8 cellular contexts compared by ENCODE assay signal in genomic region chr3:197711973-197712707, GRCh38. TPM values are rescaled to one million over a fixed set of nuclear protein-coding genes. Genes with fewer than 3 reads are reported as not detected.
DNase-seq lines count a peak whose midpoint lies in the region; ATAC-seq, FAIRE-seq and TF ChIP-seq lines count a peak whose summit lies in the region.

No MANE protein-coding gene starts in this region.

- intact Hi-C loops in dendritic cell treated with granulocyte-macrophage colony-stimulating factor and Interleukin-4, amounts not matched to agents 40 ng/mL and 50 ng/mL, for 4 days (cut with micrococcal nuclease), result loop anchor here (1.0 kb wide), 1 partner anchor 24 kb away; the partner anchor contains the start of gene RUBCN
- intact Hi-C loops in HepG2 (cut with micrococcal nuclease; ENCODE audit: unreplicated experiment), result no loop called here

- H3K27ac Mint-ChIP-seq in activated CD4-positive, alpha-beta T cell treated with anti-CD3 and anti-CD28 coated beads, Interleukin-2, amount 10 ng/mL, durations not matched to agents 7 days and 5 days, result peak overlapping the region; percentile 99
- H3K27ac Mint-ChIP-seq in dendritic cell treated with granulocyte-macrophage colony-stimulating factor and Interleukin-4, amounts not matched to agents 40 ng/mL and 50 ng/mL, for 4 days, result peak overlapping the region; percentile 52

- TF ChIP-seq POLR2A in GM12891 (IDR thresholded peaks at IDR 0.05; ENCODE audit: low read depth, low read length), result no peak; the same call in none of the 2 replicates
- no peak for TF ChIP-seq POLR2A in HepG2 (IDR thresholded peaks at IDR 0.05; ENCODE audit: insufficient read depth in 1 of 2, low read depth in 2 of 2, low read length in 2 of 2)

- no peak overlapping the region for H3K4me2 ChIP-seq in HepG2 (ENCODE audit: low read depth, low read length)

- H3K4me1 Mint-ChIP-seq in activated CD4-positive, alpha-beta T cell treated with anti-CD3 and anti-CD28 coated beads, Interleukin-2, amount 10 ng/mL, durations not matched to agents 7 days and 5 days, result peaks cover 38% of the 10 kb centered on the region
- H3K4me1 Mint-ChIP-seq in dendritic cell treated with granulocyte-macrophage colony-stimulating factor and Interleukin-4, amounts not matched to agents 40 ng/mL and 50 ng/mL, for 4 days (ENCODE audit: low read depth), result peaks cover 49% of the 10 kb centered on the region

- H3K79me2 ChIP-seq in HepG2 (ENCODE audit: insufficient read depth, low read length), result no peaks in the 10 kb centered on the region

- ATAC-seq in HG02642 (IDR thresholded peaks at IDR 0.05; ENCODE audit: poor library complexity, unreplicated experiment) (peak; percentile 89), HepG2 (no peak)

- peak; percentile 94 for FAIRE-seq in GM12891 (lab: Jason Lieb, UNC)
- FAIRE-seq in HepG2 (lab: Jason Lieb, UNC), result no peak

- H3K36me3 Mint-ChIP-seq in activated CD4-positive, alpha-beta T cell treated with anti-CD3 and anti-CD28 coated beads, Interleukin-2, amount 10 ng/mL, durations not matched to agents 7 days and 5 days (ENCODE audit: low read depth), result peaks cover 33% of the 10 kb centered on the region
- peaks cover 46% of the 10 kb centered on the region for H3K36me3 Mint-ChIP-seq in dendritic cell treated with granulocyte-macrophage colony-stimulating factor and Interleukin-4, amounts not matched to agents 40 ng/mL and 50 ng/mL, for 4 days (ENCODE audit: low read depth)

- 89% methylated on average over 9 of the region's 9 CpGs for WGBS in HepG2 (ENCODE audit: low lambda C conversion rate)

- no peaks in the 10 kb centered on the region for H3K9me3 ChIP-seq in HepG2 (ENCODE audit: low read length)

- no peak overlapping the region for H2AFZ ChIP-seq in HepG2 (ENCODE audit: low read length)

- POLR2A ChIA-PET in activated CD4-positive, alpha-beta T cell treated with anti-CD3 and anti-CD28 coated beads, Interleukin-2, amount 10 ng/mL, durations not matched to agents 7 days and 5 days (lab: Charles Lee), result interaction anchor here (0.6 to 1.0 kb wide), 2 partner anchors 82 to 84 kb away, joined by 3 to 4 read pairs; no protein-coding TSS in a partner anchor
- POLR2A ChIA-PET in HepG2 (lab: Yijun Ruan, JAX), result no interaction called here

- H3K36me3 ChIP-seq in HepG2 (replicated peaks in 1 of 2; ENCODE audit: control insufficient read depth in 1 of 2, insufficient read depth in 2 of 2, low read length in 2 of 2), result 0 out of 5 replicates have a peak, but pooled peaks cover 1 to 7% of the 10 kb centered on the region in 2 experiments

- CTCF ChIA-PET in activated CD4-positive, alpha-beta T cell treated with anti-CD3 and anti-CD28 coated beads, Interleukin-2, amount 10 ng/mL, durations not matched to agents 7 days and 5 days (lab: Charles Lee), result interaction anchor here (1.0 to 2.1 kb wide), 7 partner anchors 9 to 114 kb away, joined by 3 to 5 read pairs (median 3); no protein-coding TSS in a partner anchor
- CTCF ChIA-PET in HepG2 (lab: Yijun Ruan, JAX; ENCODE audit: low intra/inter-chr PET ratio, low total read pairs), result no interaction called here

- H3K27me3 Mint-ChIP-seq in activated CD4-positive, alpha-beta T cell treated with anti-CD3 and anti-CD28 coated beads, Interleukin-2, amount 10 ng/mL, durations not matched to agents 7 days and 5 days, result no peaks in the 10 kb centered on the region
- no peaks in the 10 kb centered on the region for H3K27me3 Mint-ChIP-seq in dendritic cell treated with granulocyte-macrophage colony-stimulating factor and Interleukin-4, amounts not matched to agents 40 ng/mL and 50 ng/mL, for 4 days

- TF ChIP-seq CTCF in HepG2 (CRISPR knock-in tag; IDR thresholded peaks at IDR 0.05), result no peak

- H3K4me1 ChIP-seq in HepG2 (ENCODE audit: insufficient read depth, low read length), result no peaks in the 10 kb centered on the region

- no peak overlapping the region for H3K27ac ChIP-seq in HepG2 (ENCODE audit: extremely low read length, insufficient read depth, low read length)

- H3K9ac ChIP-seq in HepG2 (ENCODE audit: insufficient read depth, low read depth, low read length), result no peak overlapping the region

- BruUV-seq in HepG2 (replicated peaks; lab: Mats Ljungman, UMichigan), result no TSS peak

- no peak for TF ChIP-seq RAD21 in HepG2 (CRISPR knock-in tag; IDR thresholded peaks at IDR 0.05)

- in situ Hi-C loops in HepG2 (cut with HindIII; ENCODE audit: extremely low pct_ligation_motif_present, low pct_unique_long_range_greater_than_20kb), result no loop called here

- no peaks in the 10 kb centered on the region for H3K27me3 ChIP-seq in HepG2 (ENCODE audit: control insufficient read depth in 1 of 2, insufficient read depth in 2 of 2, low read length in 2 of 2)

- H4K20me1 ChIP-seq in HepG2 (ENCODE audit: insufficient read depth, low read length), result no peaks in the 10 kb centered on the region

- H3K4me3 Mint-ChIP-seq in activated CD4-positive, alpha-beta T cell treated with anti-CD3 and anti-CD28 coated beads, Interleukin-2, amount 10 ng/mL, durations not matched to agents 7 days and 5 days, result peak overlapping the region; percentile 74
- H3K4me3 Mint-ChIP-seq in dendritic cell treated with granulocyte-macrophage colony-stimulating factor and Interleukin-4, amounts not matched to agents 40 ng/mL and 50 ng/mL, for 4 days, result peak overlapping the region; percentile 53

- H3K4me3 ChIP-seq in HepG2 (replicated peaks in 1 of 3; ENCODE audit: insufficient read depth in 1 of 3, low read depth in 2 of 3, low read length in 3 of 3), result no peak overlapping the region

- TF ChIP-seq EP300 in HepG2 (IDR thresholded peaks at IDR 0.05; ENCODE audit: low read depth in 2 of 2, low read length in 2 of 2) (no peak), HepG2 (CRISPR knock-in tag; IDR thresholded peaks at IDR 0.05; ENCODE audit: borderline replicate concordance) (no peak)

- no peaks in the 10 kb centered on the region for H3K9me3 Mint-ChIP-seq in activated CD4-positive, alpha-beta T cell treated with anti-CD3 and anti-CD28 coated beads, Interleukin-2, amount 10 ng/mL, durations not matched to agents 7 days and 5 days
- H3K9me3 Mint-ChIP-seq in dendritic cell treated with granulocyte-macrophage colony-stimulating factor and Interleukin-4, amounts not matched to agents 40 ng/mL and 50 ng/mL, for 4 days, result no peaks in the 10 kb centered on the region

- DNase-seq in GM12891 (ENCODE audit: insufficient read length, low spot score) (no peak), NCI-H2107 (lab: John Stamatoyannopoulos, UW) (peak; percentile 71), HepG2 (ENCODE audit: low spot score) (peak; percentile 28), NCI-H1930 (lab: John Stamatoyannopoulos, UW) (no peak)
- DNase-seq in activated CD4-positive, alpha-beta T cell treated with anti-CD3 and anti-CD28 coated beads, Interleukin-2, amount 10 ng/mL, durations not matched to agents 7 days and 5 days, result peak; percentile 91
- DNase-seq in stimulated activated CD4-positive, alpha-beta T cell treated with anti-CD3 and anti-CD28 coated beads, Interleukin-2, amount 100 ng/mL, for 4 hours (ENCODE audit: low read depth), result peak; percentile 86

RNA-seq across cellular contexts. Expression of gene RUBCN, which starts 24.6 kb away (rescaled TPM):
- polyA plus RNA-seq in GM12891 (2012; ENCODE audit: low read depth, missing spikeins), result 29.4 TPM
- 10 to 100 TPM; 43.3 to 44.5 TPM for total RNA-seq in activated CD4-positive, alpha-beta T cell treated with anti-CD3 and anti-CD28 coated beads, Interleukin-2, amount 10 ng/mL, durations not matched to agents 7 days and 5 days
- total RNA-seq in HepG2 (2016; rRNA removed; fragmentation: Illumina TruSeq; extraction: Trizol), result 4.8 and 5.2 TPM in 2 replicates
- total RNA-seq in HepG2 (2016; cell fraction: cytosol; rRNA removed; fragmentation: Illumina TruSeq; extraction: Trizol; ENCODE audit: low read depth), result 1.7 and 2.2 TPM in 2 replicates
- 4.4 and 6.1 TPM in 2 replicates for total RNA-seq in HepG2 (2016; cell fraction: insoluble cytoplasmic fraction; rRNA removed; fragmentation: Illumina TruSeq; extraction: Trizol)
- 3.9 and 4.0 TPM in 2 replicates for total RNA-seq in HepG2 (2016; cell fraction: membrane; rRNA removed; fragmentation: Illumina TruSeq; extraction: Trizol)
- total RNA-seq in HepG2 (2016; cell fraction: nucleus; rRNA removed; fragmentation: Illumina TruSeq; extraction: Trizol), result 5.3 and 5.7 TPM in 2 replicates
- polyA plus RNA-seq in HepG2 (2011; rRNA removed), result 6.5 and 8.1 TPM in 2 replicates
- polyA plus RNA-seq in HepG2 (2011; cell fraction: cytosol; rRNA removed), result 2.9 and 3.5 TPM in 2 replicates
- 16.7 and 22.2 TPM in 2 replicates for polyA plus RNA-seq in HepG2 (2011; cell fraction: nucleus; rRNA removed)
- 3.4 and 4.4 TPM in 2 replicates for polyA plus RNA-seq in HepG2 (2012)
- polyA plus RNA-seq in HepG2 (2016; cell fraction: cytosol; fragmentation: Illumina TruSeq; extraction: Trizol; ENCODE audit: low read depth), result 0.63 and 0.68 TPM in 2 replicates
- polyA plus RNA-seq in HepG2 (2016; cell fraction: insoluble cytoplasmic fraction; fragmentation: Illumina TruSeq; extraction: Trizol; ENCODE audit: low read depth), result 3.2 and 4.5 TPM in 2 replicates
- 1.2 and 1.3 TPM in 2 replicates for polyA plus RNA-seq in HepG2 (2016; cell fraction: membrane; fragmentation: Illumina TruSeq; extraction: Trizol; ENCODE audit: low read depth)
- 13.0 and 13.9 TPM in 2 replicates for polyA plus RNA-seq in HepG2 (2016; cell fraction: nucleus; fragmentation: Illumina TruSeq; extraction: Trizol; ENCODE audit: insufficient read depth, low read depth)
- 10.1 and 33.6 TPM in 2 replicates for polyA minus RNA-seq in HepG2 (2011; rRNA and poly(A)+ RNA removed; ENCODE audit: low replicate concordance)
- polyA minus RNA-seq in HepG2 (2011; cell fraction: cytosol; rRNA and poly(A)+ RNA removed), result 4.4 and 5.1 TPM in 2 replicates
- polyA minus RNA-seq in HepG2 (2011; cell fraction: nucleus; rRNA and poly(A)+ RNA removed), result 10.8 and 14.2 TPM in 2 replicates

RNA-seq across cellular contexts. Expression of gene FYTTD1, which starts 37.5 kb away (rescaled TPM):
- polyA plus RNA-seq in GM12891 (2012; ENCODE audit: low read depth, missing spikeins), result 34.1 TPM
- total RNA-seq in activated CD4-positive, alpha-beta T cell treated with anti-CD3 and anti-CD28 coated beads, Interleukin-2, amount 10 ng/mL, durations not matched to agents 7 days and 5 days, result 10 to 100 TPM; 35.7 to 38.8 TPM
- total RNA-seq in HepG2 (2016; rRNA removed; fragmentation: Illumina TruSeq; extraction: Trizol), result 28.8 and 51.6 TPM in 2 replicates
- total RNA-seq in HepG2 (2016; cell fraction: cytosol; rRNA removed; fragmentation: Illumina TruSeq; extraction: Trizol; ENCODE audit: low read depth), result 5.3 and 5.6 TPM in 2 replicates
- total RNA-seq in HepG2 (2016; cell fraction: insoluble cytoplasmic fraction; rRNA removed; fragmentation: Illumina TruSeq; extraction: Trizol), result 28.6 and 50.2 TPM in 2 replicates
- 12.7 and 14.5 TPM in 2 replicates for total RNA-seq in HepG2 (2016; cell fraction: membrane; rRNA removed; fragmentation: Illumina TruSeq; extraction: Trizol)
- 12.1 and 14.7 TPM in 2 replicates for total RNA-seq in HepG2 (2016; cell fraction: nucleus; rRNA removed; fragmentation: Illumina TruSeq; extraction: Trizol)
- polyA plus RNA-seq in HepG2 (2011; rRNA removed), result 6.5 and 6.9 TPM in 2 replicates
- polyA plus RNA-seq in HepG2 (2011; cell fraction: cytosol; rRNA removed), result 4.9 and 5.6 TPM in 2 replicates
- polyA plus RNA-seq in HepG2 (2011; cell fraction: nucleus; rRNA removed), result 2.6 and 3.5 TPM in 2 replicates
- polyA plus RNA-seq in HepG2 (2012), result 16.6 and 18.2 TPM in 2 replicates
- polyA plus RNA-seq in HepG2 (2016; cell fraction: cytosol; fragmentation: Illumina TruSeq; extraction: Trizol; ENCODE audit: low read depth), result 1.4 and 1.7 TPM in 2 replicates
- 35.8 and 41.7 TPM in 2 replicates for polyA plus RNA-seq in HepG2 (2016; cell fraction: insoluble cytoplasmic fraction; fragmentation: Illumina TruSeq; extraction: Trizol; ENCODE audit: low read depth)
- 5.3 TPM in 2 replicates for polyA plus RNA-seq in HepG2 (2016; cell fraction: membrane; fragmentation: Illumina TruSeq; extraction: Trizol; ENCODE audit: low read depth)
- polyA plus RNA-seq in HepG2 (2016; cell fraction: nucleus; fragmentation: Illumina TruSeq; extraction: Trizol; ENCODE audit: insufficient read depth, low read depth), result 17.6 and 20.9 TPM in 2 replicates
- 3.0 and 13.4 TPM in 2 replicates for polyA minus RNA-seq in HepG2 (2011; rRNA and poly(A)+ RNA removed; ENCODE audit: low replicate concordance)
- 9.7 and 10.3 TPM in 2 replicates for polyA minus RNA-seq in HepG2 (2011; cell fraction: cytosol; rRNA and poly(A)+ RNA removed)
- 6.4 and 9.3 TPM in 2 replicates for polyA minus RNA-seq in HepG2 (2011; cell fraction: nucleus; rRNA and poly(A)+ RNA removed)

Comparison
In these comparisons a context has a peak if more than half of its experiments do, and no peak if none do; other contexts are left out.
1. DNase-seq: peak in NCI-H2107 (single experiment), activated CD4-positive, alpha-beta T cell treated with anti-CD3 and anti-CD28 coated beads, Interleukin-2, amount 10 ng/mL, durations not matched to agents 7 days and 5 days (single experiment), HepG2 (single experiment) and stimulated activated CD4-positive, alpha-beta T cell treated with anti-CD3 and anti-CD28 coated beads, Interleukin-2, amount 100 ng/mL, for 4 hours (single experiment); none in GM12891 (single experiment) and NCI-H1930 (0 of 2).